In the genomic region with DNA sequence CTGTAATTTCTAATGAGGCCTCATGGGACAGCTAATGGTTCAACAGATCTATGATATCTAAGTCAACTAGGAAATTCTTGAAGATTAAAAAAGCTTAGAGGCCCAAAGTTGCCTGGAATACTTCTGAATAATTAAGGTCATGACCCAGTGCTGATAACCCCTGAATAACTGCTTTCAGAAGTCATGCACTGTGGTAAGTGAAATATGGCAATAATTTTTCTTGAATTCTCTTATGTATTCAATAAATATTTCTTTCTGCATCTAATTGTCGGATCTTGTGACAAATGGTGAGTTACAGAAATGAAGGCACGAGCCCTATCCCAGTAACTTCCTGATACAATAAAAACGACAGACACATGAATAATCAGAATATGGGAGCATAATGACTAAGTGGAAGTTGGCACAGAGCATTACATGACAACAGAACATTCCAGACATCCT, we compare ENCODE assay signal across 14 cellular contexts.
DNase-seq lines count a peak whose midpoint lies in the region; ATAC-seq, FAIRE-seq and TF ChIP-seq lines count a peak whose summit lies in the region.
"Had no signal": no experiment of that assay in that cellular context is flagged by ENCODE, and none has a peak within 500 bp of the region (broad histone marks: within the 10 kb centered on the region; RNA-seq: fewer than 3 reads in every experiment).

No MANE protein-coding gene starts in this region.

- FAIRE-seq in bronchial epithelial cell (lab: Jason Lieb, UNC) = no peak
- FAIRE-seq: GM12892 had no signal

- H3K4me3 ChIP-seq in AG09309 (ENCODE audit: control insufficient read depth, low read depth, low read length) (no peak overlapping the region), bronchial epithelial cell (ENCODE audit: low read depth, low read length) (no peak overlapping the region)
- H3K4me3 ChIP-seq: body of pancreas, ovary had no signal

- peak; percentile 94 for DNase-seq in AG09309 (ENCODE audit: low read depth)
- DNase-seq in HT1080 (ENCODE audit: low read depth) = peak; percentile 60
- DNase-seq in bronchial epithelial cell (ENCODE audit: low read depth) = peak; percentile 20
- DNase-seq in kidney tubule cell (ENCODE audit: low spot score) = peak; percentile 25
- no peak for DNase-seq in NK-92 treated with Interleukin-12 subunit alpha and Interleukin-12 subunit beta, amount 100 ng/mL, for 24 hours (lab: John Stamatoyannopoulos, UW)
- DNase-seq in erythroblast (lab: John Stamatoyannopoulos, UW) = no peak
- DNase-seq: activated CD4-positive, alpha-beta T cell treated with anti-CD3 and anti-CD28 coated beads for 48 hours; body of pancreas; mesendoderm; ovary; T-helper 17 cell had no signal

- TF ChIP-seq POLR2A in GM18505 (IDR thresholded peaks at IDR 0.05; ENCODE audit: borderline replicate concordance, extremely low read depth, insufficient read depth, insufficient read length) (no peak), erythroblast (IDR thresholded peaks at IDR 0.05; ENCODE audit: low read length) (no peak)

- H3K27me3 ChIP-seq in bronchial epithelial cell (ENCODE audit: control insufficient read depth, insufficient read depth, low read length) = no peaks in the 10 kb centered on the region
- H3K27me3 ChIP-seq: body of pancreas, ovary had no signal

- H3K36me3 ChIP-seq in bronchial epithelial cell (ENCODE audit: control insufficient read depth, insufficient read depth, low read length) = no peaks in the 10 kb centered on the region
- H3K36me3 ChIP-seq: ovary had no signal

- TF ChIP-seq CTCF in AG09309 (IDR thresholded peaks at IDR 0.05; ENCODE audit: control insufficient read depth, insufficient read depth, low read depth, low read length, missing control alignments) = no peak
- TF ChIP-seq CTCF in bronchial epithelial cell (IDR thresholded peaks at IDR 0.05; ENCODE audit: insufficient read depth, low read length, severe bottlenecking) = no peak

- ATAC-seq in GM18505 (IDR thresholded peaks at IDR 0.05; ENCODE audit: unreplicated experiment) (no peak), HG02759 (IDR thresholded peaks at IDR 0.05; ENCODE audit: unreplicated experiment) (no peak)
- ATAC-seq: body of pancreas, T-helper 17 cell had no signal

Comparison
In these comparisons a context has a peak if more than half of its experiments do, and no peak if none do; other contexts are left out.
1. DNase-seq: peak in AG09309 (single experiment), HT1080 (single experiment), bronchial epithelial cell (single experiment) and kidney tubule cell (single experiment); none in NK-92 treated with Interleukin-12 subunit alpha and Interleukin-12 subunit beta, amount 100 ng/mL, for 24 hours (single experiment) and erythroblast (0 of 2).